8 cellular contexts compared by ENCODE assay signal in the genomic region with DNA sequence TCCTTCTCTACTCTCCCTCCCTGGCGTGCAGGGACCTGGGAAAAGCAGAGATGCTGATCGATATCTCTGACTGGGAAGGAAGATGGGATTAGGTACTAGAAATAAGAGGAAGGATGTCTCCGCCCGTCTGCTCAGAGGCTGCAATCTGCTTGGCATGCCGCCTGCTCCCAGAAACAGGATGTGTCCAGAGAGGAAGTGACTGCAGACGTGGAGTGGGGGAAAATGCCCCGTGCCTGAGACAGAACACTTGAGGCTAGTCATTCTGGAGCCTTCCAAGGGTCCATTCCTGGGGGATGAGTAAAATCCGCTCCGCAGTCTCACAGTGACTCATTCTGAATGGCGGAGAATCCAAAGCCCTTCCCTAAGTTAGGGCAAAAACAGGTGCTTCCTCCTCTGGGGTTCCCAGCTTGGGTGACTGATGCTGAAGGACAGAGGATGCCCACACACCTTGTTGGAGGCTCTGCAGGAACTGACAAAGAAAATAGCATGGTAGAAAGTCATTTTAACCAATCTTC. TPM values are rescaled to one million over a fixed set of nuclear protein-coding genes. Genes with fewer than 3 reads are reported as not detected.
A peak's percentile ranks its signal among the peaks of the same experiment; 100 is the strongest.
DNase-seq lines count a peak whose midpoint lies in the region; ATAC-seq and TF ChIP-seq lines count a peak whose summit lies in the region.

No MANE protein-coding gene starts in this region.

- TF ChIP-seq CTCF in fibroblast of the aortic adventitia (IDR thresholded peaks at IDR 0.05; ENCODE audit: insufficient read depth, low read length) (no peak), omental fat pad (IDR thresholded peaks at IDR 0.05) (no peak)

- H3K4me3 ChIP-seq in fibroblast of the aortic adventitia (ENCODE audit: low read depth, low read length), result peak overlapping the region; percentile 34

- ATAC-seq in omental fat pad (ENCODE audit: low FRiP score) (peak; percentile 96), GM19395 (IDR thresholded peaks at IDR 0.05; ENCODE audit: unreplicated experiment) (no peak), GM19324 (IDR thresholded peaks at IDR 0.05; ENCODE audit: low FRiP score, unreplicated experiment) (no peak), HG03139 (IDR thresholded peaks at IDR 0.05; ENCODE audit: unreplicated experiment) (no peak)

- peak; percentile 30 for DNase-seq in NCI-H748 (lab: John Stamatoyannopoulos, UW; ENCODE audit: unreplicated experiment)
- DNase-seq in NCI-H748 treated with DMSO at 0.1 percent for 48 hours (lab: John Stamatoyannopoulos, UW), result no peak
- peak; percentile 77 for DNase-seq in SKM-1 treated with dmso at 0.1 percent for 144 hours (lab: John Stamatoyannopoulos, UW; ENCODE audit: unreplicated experiment)
- DNase-seq in fibroblast of the aortic adventitia (ENCODE audit: low read depth), result peak; percentile 99
- DNase-seq in omental fat pad (ENCODE audit: low spot score), result peak; percentile 79

RNA-seq across cellular contexts. Expression of a gene that starts 45.0 kb away (rescaled TPM):
- total RNA-seq in fibroblast of the aortic adventitia (ENCODE audit: low replicate concordance), result 38.2 and 90.9 TPM in 2 replicates
- total RNA-seq in omental fat pad, result 10 to 100 TPM; 26.8 to 38.1 (median 29.5) TPM
